ENCODE assay signal across 10 cellular contexts in the genomic region with DNA sequence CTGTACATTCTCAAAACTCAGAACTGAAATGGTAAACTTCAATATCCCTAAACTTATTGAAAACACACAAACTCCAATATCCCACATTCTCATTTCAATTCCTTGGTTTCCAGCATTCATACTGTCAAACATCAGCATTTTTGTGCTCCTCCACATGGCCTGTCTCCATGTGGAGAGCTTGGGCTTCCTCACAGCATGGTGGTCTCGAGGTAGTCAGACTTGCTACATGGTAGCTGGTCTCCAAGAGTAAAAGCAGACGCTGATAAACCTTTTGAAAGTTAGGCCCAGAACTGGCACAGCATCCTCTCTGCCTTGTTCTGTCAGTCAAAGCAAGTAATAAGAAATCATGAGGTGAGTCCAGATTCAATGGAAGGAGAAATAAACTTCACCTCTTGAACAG.
DNase-seq lines count a peak whose midpoint lies in the region; ATAC-seq and TF ChIP-seq lines count a peak whose summit lies in the region.
"Had no signal": no experiment of that assay in that cellular context is flagged by ENCODE, and none has a peak within 500 bp of the region (broad histone marks: within the 10 kb centered on the region; RNA-seq: fewer than 3 reads in every experiment).

No MANE protein-coding gene starts in this region.

- H3K4me3 ChIP-seq in liver (ENCODE audit: low read depth in 1 of 3, low read length in 3 of 3) (no peak overlapping the region), tibial artery (no peak overlapping the region)

- H3K9me3 Mint-ChIP-seq in activated T-cell treated with anti-CD3 and anti-CD28 coated beads, Interleukin-2, amount 50 U/mL, for 72 hours = peaks cover 0 to 6% of the 10 kb centered on the region in 2 donors
- peaks cover 9% of the 10 kb centered on the region for H3K9me3 Mint-ChIP-seq in activated naive CD4-positive, alpha-beta T cell treated with anti-CD3 and anti-CD28 coated beads, Interleukin-2, amount 50 U/mL, for 24 hours

- DNase-seq in activated T-cell treated with anti-CD3 and anti-CD28 coated beads, Interleukin-2, amount 50 U/mL, for 72 hours = no peak
- DNase-seq in activated T-cell treated with anti-CD3 and anti-CD28 coated beads, Interleukin-2, amount 50 U/mL, for 48 hours = no peak
- DNase-seq in tibial artery (no peak), epidermal melanocyte (ENCODE audit: insufficient read length, low spot score) (no peak)
- no peak for DNase-seq in stimulated activated CD4-positive, alpha-beta T cell treated with anti-CD3 and anti-CD28 coated beads, Interleukin-2, amount 100 ng/mL, for 48 hours
- DNase-seq: head of caudate nucleus had no signal

- H3K36me3 Mint-ChIP-seq in activated T-cell treated with anti-CD3 and anti-CD28 coated beads, Interleukin-2, amount 50 U/mL, for 72 hours (ENCODE audit: insufficient read depth in 2 of 2) = peaks cover 14 to 15% of the 10 kb centered on the region in 2 donors
- H3K36me3 Mint-ChIP-seq in activated naive CD4-positive, alpha-beta T cell treated with anti-CD3 and anti-CD28 coated beads, Interleukin-2, amount 50 U/mL, for 24 hours = peaks cover 19% of the 10 kb centered on the region

- 98% methylated on average over 2 of the region's 2 CpGs for WGBS in liver

- peak overlapping the region; percentile 29 to 68 for H3K9ac ChIP-seq in liver (ENCODE audit: low read depth in 1 of 2, low read length in 2 of 2)

- TF ChIP-seq RAD21 in liver (IDR thresholded peaks at IDR 0.05) = no peak

- no peaks in the 10 kb centered on the region for H3K27me3 Mint-ChIP-seq in activated T-cell treated with anti-CD3 and anti-CD28 coated beads, Interleukin-2, amount 50 U/mL, for 72 hours (ENCODE audit: low read depth)
- no peaks in the 10 kb centered on the region for H3K27me3 Mint-ChIP-seq in activated naive CD4-positive, alpha-beta T cell treated with anti-CD3 and anti-CD28 coated beads, Interleukin-2, amount 50 U/mL, for 24 hours

- H3K27ac ChIP-seq in liver (ENCODE audit: low read depth in 1 of 2, low read length in 2 of 2) = peak overlapping the region; percentile 85 to 88
- H3K27ac ChIP-seq in tibial artery = peak overlapping the region; percentile 61 to 68
- H3K27ac ChIP-seq: HL-60 had no signal

- peak overlapping the region; percentile 61 to 72 for H3K4me3 Mint-ChIP-seq in activated T-cell treated with anti-CD3 and anti-CD28 coated beads, Interleukin-2, amount 50 U/mL, for 72 hours
- H3K4me3 Mint-ChIP-seq in activated naive CD4-positive, alpha-beta T cell treated with anti-CD3 and anti-CD28 coated beads, Interleukin-2, amount 50 U/mL, for 24 hours = peak overlapping the region; percentile 70

- no peak for TF ChIP-seq CTCF in liver (IDR thresholded peaks at IDR 0.05; ENCODE audit: low read depth, low read length, missing input control)
- no peak for TF ChIP-seq CTCF in tibial artery (IDR thresholded peaks at IDR 0.05)

- intact Hi-C loops in tibial artery (cut with DNase I; ENCODE audit: low total_unique reads) = no loop called here

- no peaks in the 10 kb centered on the region for H3K9me3 ChIP-seq in liver (ENCODE audit: control insufficient read depth in 4 of 4, low read length in 3 of 4)
- no peaks in the 10 kb centered on the region for H3K9me3 ChIP-seq in tibial artery

- peaks cover 11 to 31% (median 17%) of the 10 kb centered on the region in 4 donors for H3K4me1 ChIP-seq in liver (ENCODE audit: control insufficient read depth in 4 of 4, insufficient read depth in 4 of 4, low read length in 3 of 4)
- H3K4me1 ChIP-seq in tibial artery = peaks cover 0 to 28% (median 26%) of the 10 kb centered on the region in 4 donors

- no peaks in the 10 kb centered on the region for H3K27me3 ChIP-seq in liver (ENCODE audit: control insufficient read depth in 4 of 4, insufficient read depth in 4 of 4, low read length in 3 of 4)
- no peaks in the 10 kb centered on the region for H3K27me3 ChIP-seq in tibial artery

- H3K36me3 ChIP-seq in liver (ENCODE audit: control insufficient read depth in 4 of 4, insufficient read depth in 3 of 4, low read depth in 1 of 4, low read length in 3 of 4) (no peaks in the 10 kb centered on the region), tibial artery (no peaks in the 10 kb centered on the region)

- peaks cover 63% of the 10 kb centered on the region for H3K4me1 Mint-ChIP-seq in activated T-cell treated with anti-CD3 and anti-CD28 coated beads, Interleukin-2, amount 50 U/mL, for 72 hours (ENCODE audit: low read depth)
- H3K4me1 Mint-ChIP-seq in activated naive CD4-positive, alpha-beta T cell treated with anti-CD3 and anti-CD28 coated beads, Interleukin-2, amount 50 U/mL, for 24 hours = peaks cover 61% of the 10 kb centered on the region

- H3K27ac Mint-ChIP-seq in activated T-cell treated with anti-CD3 and anti-CD28 coated beads, Interleukin-2, amount 50 U/mL, for 72 hours = peak overlapping the region; percentile 93
- H3K27ac Mint-ChIP-seq in activated naive CD4-positive, alpha-beta T cell treated with anti-CD3 and anti-CD28 coated beads, Interleukin-2, amount 50 U/mL, for 24 hours = peak overlapping the region; percentile 97

- no peak for ATAC-seq in activated T-cell treated with anti-CD3 and anti-CD28 coated beads, Interleukin-2, amount 50 U/mL, for 72 hours (replicated peaks in 1 of 2)
- ATAC-seq in esophagus mucosa = no peak

TF ChIP-seq in liver, 16 proteins besides CTCF, POLR2A, EP300 and RAD21:
- no peak for TF ChIP-seq GABPA (IDR thresholded peaks at IDR 0.05 in 1 of 2, conservative IDR thresholded peaks at IDR 0.05 in 1 of 2)
- no peak for TF ChIP-seq RXRA (IDR thresholded peaks at IDR 0.05)
- no peak for TF ChIP-seq HNF4A (conservative IDR thresholded peaks at IDR 0.05)
- no peak for TF ChIP-seq FOXA2 (IDR thresholded peaks at IDR 0.05)
- TF ChIP-seq TAF1 (conservative IDR thresholded peaks at IDR 0.05) = no peak
- no peak for TF ChIP-seq FOXA1 (IDR thresholded peaks at IDR 0.05)
- TF ChIP-seq, protein P1, sequence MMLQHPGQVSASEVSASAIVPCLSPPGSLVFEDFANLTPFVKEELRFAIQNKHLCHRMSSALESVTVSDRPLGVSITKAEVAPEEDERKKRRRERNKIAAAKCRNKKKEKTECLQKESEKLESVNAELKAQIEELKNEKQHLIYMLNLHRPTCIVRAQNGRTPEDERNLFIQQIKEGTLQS (IDR thresholded peaks at IDR 0.05) = no peak
- no peak for TF ChIP-seq HNF4G (IDR thresholded peaks at IDR 0.05)
- no peak for TF ChIP-seq YY1 (IDR thresholded peaks at IDR 0.05)
- no peak for TF ChIP-seq SP1 (IDR thresholded peaks at IDR 0.05)
- TF ChIP-seq, protein P2, sequence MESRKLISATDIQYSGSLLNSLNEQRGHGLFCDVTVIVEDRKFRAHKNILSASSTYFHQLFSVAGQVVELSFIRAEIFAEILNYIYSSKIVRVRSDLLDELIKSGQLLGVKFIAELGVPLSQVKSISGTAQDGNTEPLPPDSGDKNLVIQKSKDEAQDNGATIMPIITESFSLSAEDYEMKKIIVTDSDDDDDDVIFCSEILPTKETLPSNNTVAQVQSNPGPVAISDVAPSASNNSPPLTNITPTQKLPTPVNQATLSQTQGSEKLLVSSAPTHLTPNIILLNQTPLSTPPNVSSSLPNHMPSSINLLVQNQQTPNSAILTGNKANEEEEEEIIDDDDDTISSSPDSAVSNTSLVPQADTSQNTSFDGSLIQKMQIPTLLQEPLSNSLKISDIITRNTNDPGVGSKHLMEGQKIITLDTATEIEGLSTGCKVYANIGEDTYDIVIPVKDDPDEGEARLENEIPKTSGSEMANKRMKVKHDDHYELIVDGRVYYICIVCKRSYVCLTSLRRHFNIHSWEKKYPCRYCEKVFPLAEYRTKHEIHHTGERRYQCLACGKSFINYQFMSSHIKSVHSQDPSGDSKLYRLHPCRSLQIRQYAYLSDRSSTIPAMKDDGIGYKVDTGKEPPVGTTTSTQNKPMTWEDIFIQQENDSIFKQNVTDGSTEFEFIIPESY (IDR thresholded peaks at IDR 0.05) = no peak
